1 cellular context compared by ENCODE assay signal in the genomic region with DNA sequence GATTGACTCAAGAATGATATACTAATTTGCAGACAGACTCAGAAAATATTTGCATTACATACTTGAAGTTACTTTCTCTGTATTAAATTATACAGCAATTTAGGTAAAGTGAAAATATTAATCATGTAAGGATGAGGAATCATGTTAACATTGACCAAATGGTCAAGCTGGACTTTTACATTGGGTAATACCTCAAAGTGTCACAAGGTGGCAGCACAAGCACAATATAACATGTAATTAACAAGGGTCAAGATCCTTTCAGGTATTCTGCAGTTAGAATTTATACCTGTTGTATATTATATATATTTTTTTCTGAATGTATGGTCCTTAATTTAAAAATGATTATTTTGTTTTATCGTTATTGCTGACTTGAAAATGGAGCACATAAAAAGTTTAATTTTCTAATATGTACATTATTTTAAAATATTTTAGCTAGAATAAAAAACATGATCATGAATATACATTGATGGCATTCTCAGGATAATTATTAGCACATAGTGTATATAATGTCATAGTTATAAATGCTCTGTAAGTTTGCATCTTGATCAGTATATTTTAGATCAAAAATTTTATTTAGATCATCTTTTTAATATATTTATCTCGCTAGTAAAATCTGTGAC.
TF ChIP-seq lines count a peak whose summit lies in the region.

No MANE protein-coding gene starts in this region.

TF ChIP-seq in WTC11, 78 proteins besides CTCF, POLR2A, EP300 and RAD21 (continued from another document):
- TF ChIP-seq, protein P1, sequence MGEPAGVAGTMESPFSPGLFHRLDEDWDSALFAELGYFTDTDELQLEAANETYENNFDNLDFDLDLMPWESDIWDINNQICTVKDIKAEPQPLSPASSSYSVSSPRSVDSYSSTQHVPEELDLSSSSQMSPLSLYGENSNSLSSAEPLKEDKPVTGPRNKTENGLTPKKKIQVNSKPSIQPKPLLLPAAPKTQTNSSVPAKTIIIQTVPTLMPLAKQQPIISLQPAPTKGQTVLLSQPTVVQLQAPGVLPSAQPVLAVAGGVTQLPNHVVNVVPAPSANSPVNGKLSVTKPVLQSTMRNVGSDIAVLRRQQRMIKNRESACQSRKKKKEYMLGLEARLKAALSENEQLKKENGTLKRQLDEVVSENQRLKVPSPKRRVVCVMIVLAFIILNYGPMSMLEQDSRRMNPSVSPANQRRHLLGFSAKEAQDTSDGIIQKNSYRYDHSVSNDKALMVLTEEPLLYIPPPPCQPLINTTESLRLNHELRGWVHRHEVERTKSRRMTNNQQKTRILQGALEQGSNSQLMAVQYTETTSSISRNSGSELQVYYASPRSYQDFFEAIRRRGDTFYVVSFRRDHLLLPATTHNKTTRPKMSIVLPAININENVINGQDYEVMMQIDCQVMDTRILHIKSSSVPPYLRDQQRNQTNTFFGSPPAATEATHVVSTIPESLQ (CRISPR knock-in tag; IDR thresholded peaks at IDR 0.05) = no peak
- TF ChIP-seq, protein P2, sequence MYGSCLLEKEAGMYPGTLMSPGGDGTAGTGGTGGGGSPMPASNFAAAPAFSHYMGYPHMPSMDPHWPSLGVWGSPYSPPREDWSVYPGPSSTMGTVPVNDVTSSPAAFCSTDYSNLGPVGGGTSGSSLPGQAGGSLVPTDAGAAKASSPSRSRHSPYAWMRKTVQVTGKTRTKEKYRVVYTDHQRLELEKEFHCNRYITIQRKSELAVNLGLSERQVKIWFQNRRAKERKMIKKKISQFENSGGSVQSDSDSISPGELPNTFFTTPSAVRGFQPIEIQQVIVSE (CRISPR knock-in tag; IDR thresholded peaks at IDR 0.05; ENCODE audit: borderline replicate concordance) = no peak
- TF ChIP-seq, protein P3, sequence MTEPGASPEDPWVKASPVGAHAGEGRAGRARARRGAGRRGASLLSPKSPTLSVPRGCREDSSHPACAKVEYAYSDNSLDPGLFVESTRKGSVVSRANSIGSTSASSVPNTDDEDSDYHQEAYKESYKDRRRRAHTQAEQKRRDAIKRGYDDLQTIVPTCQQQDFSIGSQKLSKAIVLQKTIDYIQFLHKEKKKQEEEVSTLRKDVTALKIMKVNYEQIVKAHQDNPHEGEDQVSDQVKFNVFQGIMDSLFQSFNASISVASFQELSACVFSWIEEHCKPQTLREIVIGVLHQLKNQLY (CRISPR knock-in tag; IDR thresholded peaks at IDR 0.05) = no peak
